Comparison of ENCODE assay signal across 25 cellular contexts in the genomic region with DNA sequence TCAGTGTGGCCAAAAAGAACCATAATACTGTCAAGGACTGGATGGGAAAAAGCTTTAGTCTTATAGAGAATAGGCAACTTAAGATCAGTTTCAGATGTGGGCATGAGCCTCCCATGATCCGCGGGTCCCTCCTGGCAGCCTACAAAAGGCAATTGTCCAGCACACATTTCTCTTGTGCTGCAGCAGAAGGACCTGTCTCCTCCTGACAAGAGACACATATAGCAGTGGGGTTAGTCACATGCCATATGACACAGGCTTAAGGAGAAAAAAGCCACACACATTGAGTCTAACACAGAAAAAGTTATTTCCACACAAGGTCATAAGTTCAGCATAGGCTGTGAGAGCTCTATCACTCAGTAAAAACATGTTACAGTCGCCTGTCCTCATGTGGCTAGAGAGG.
"Had no signal": no experiment of that assay in that cellular context is flagged by ENCODE, and none has a peak within 500 bp of the region (broad histone marks: within the 10 kb centered on the region; RNA-seq: fewer than 3 reads in every experiment).

No MANE protein-coding gene starts in this region.

- H3K36me3 ChIP-seq: esophagus muscularis mucosa, heart right ventricle, left lung, lower lobe of right lung, neutrophil, right lobe of liver, thoracic aorta, uterus had no signal

- H3K4me1 ChIP-seq: esophagus muscularis mucosa, foreskin keratinocyte, heart right ventricle, left lung, lower lobe of right lung, right lobe of liver, uterus had no signal

- DNase-seq: activated B cell treated with CpG ODN at 0.5 μM for 24 hours; activated CD4-positive, alpha-beta T cell treated with anti-CD3 and anti-CD28 coated beads, Interleukin-2, amount 50 U/mL, for 1 hour; activated CD8-positive, alpha-beta memory T cell treated with anti-CD3 and anti-CD28 coated beads, Interleukin-2, amount 10 ng/mL, durations not matched to agents 7 days and 5 days; activated CD8-positive, alpha-beta T cell treated with anti-CD3 and anti-CD28 coated beads, Interleukin-2, amount 10 ng/mL, durations not matched to agents 7 days and 5 days; activated naive CD8-positive, alpha-beta T cell treated with anti-CD3 and anti-CD28 coated beads, Interleukin-2, amount 50 U/mL, for 24 hours; activated T-cell treated with anti-CD3 and anti-CD28 coated beads, Interleukin-2, amount 50 U/mL, for 48 hours; amygdala; dermis blood vessel endothelial cell; effector CD4-positive, alpha-beta T cell; foreskin keratinocyte; heart right ventricle; kidney glomerular epithelial cell; left lung; lower lobe of right lung; mesendoderm; right lobe of liver; stimulated activated CD4-positive, alpha-beta T cell treated with anti-CD3 and anti-CD28 coated beads, Interleukin-4, amount 100 ng/mL, for 1 hour; T1000; trophoblast cell; uterus had no signal

- H3K27ac ChIP-seq: esophagus muscularis mucosa, foreskin keratinocyte, heart right ventricle, left lung, lower lobe of right lung, neutrophil, right lobe of liver, thoracic aorta, uterus had no signal

- H3K9me3 ChIP-seq: esophagus muscularis mucosa, left lung, lower lobe of right lung, neutrophil, right lobe of liver, thoracic aorta, uterus had no signal

- H3K27me3 ChIP-seq: esophagus muscularis mucosa, foreskin keratinocyte, heart right ventricle, left lung, neutrophil, right lobe of liver, uterus had no signal

- ATAC-seq: activated CD8-positive, alpha-beta memory T cell treated with anti-CD3 and anti-CD28 coated beads, Interleukin-2, amount 10 ng/mL, durations not matched to agents 7 days and 5 days; activated CD8-positive, alpha-beta T cell treated with anti-CD3 and anti-CD28 coated beads, Interleukin-2, amount 10 ng/mL, durations not matched to agents 7 days and 5 days; activated naive CD8-positive, alpha-beta T cell treated with anti-CD3 and anti-CD28 coated beads, Interleukin-2, amount 50 U/mL, for 24 hours; foreskin keratinocyte; heart right ventricle; left lung; lower lobe of right lung; natural killer cell treated with Interleukin-12 subunit alpha and Interleukin-12 subunit beta and Interleukin-15 and Interleukin-18, amount 100 ng/mL, for 72 hours; right lobe of liver; stimulated activated effector memory CD8-positive, alpha-beta T cell treated with anti-CD3 and anti-CD28 coated beads, Interleukin-12 subunit alpha, Interleukin-12 subunit beta, amount 100 ng/mL, for 72 hours had no signal

- H3K4me3 ChIP-seq: esophagus muscularis mucosa, heart right ventricle, left lung, lower lobe of right lung, right lobe of liver, thoracic aorta, uterus had no signal
